ENCODE assay signal across 18 cellular contexts in genomic region chr6:151043944-151044343, GRCh38.
DNase-seq lines count a peak whose midpoint lies in the region; ATAC-seq and TF ChIP-seq lines count a peak whose summit lies in the region.
"Had no signal": no experiment of that assay in that cellular context is flagged by ENCODE, and none has a peak within 500 bp of the region (broad histone marks: within the 10 kb centered on the region; RNA-seq: fewer than 3 reads in every experiment).

No MANE protein-coding gene starts in this region.

- H3K9me3 ChIP-seq in hepatocyte (ENCODE audit: low read depth) (no peaks in the 10 kb centered on the region), psoas muscle (no peaks in the 10 kb centered on the region)
- H3K9me3 ChIP-seq: left lung had no signal

- H4K20me1 ChIP-seq in hepatocyte (ENCODE audit: insufficient read depth, poor library complexity, severe bottlenecking) = no peaks in the 10 kb centered on the region

- no peaks in the 10 kb centered on the region for H3K27me3 ChIP-seq in hepatocyte
- H3K27me3 ChIP-seq in psoas muscle (ENCODE audit: insufficient read depth in 3 of 3, low read length in 2 of 3) = no peaks in the 10 kb centered on the region
- H3K27me3 ChIP-seq: left lung, neural progenitor cell had no signal

- CTCF ChIA-PET in RWPE1 (lab: Yijun Ruan, JAX) = no interaction called here

- in situ Hi-C loops in ACHN (cut with HindIII; ENCODE audit: low pct_ligation_motif_present, low pct_unique_long_range_greater_than_20kb, low sequenced_read_pairs) = no loop called here

- DNase-seq in ACHN = peak; percentile 30
- DNase-seq in RWPE1 (ENCODE audit: low spot score) = no peak
- no peak for DNase-seq in hepatocyte (ENCODE audit: low spot score)
- no peak for DNase-seq in psoas muscle
- no peak for DNase-seq in pons (ENCODE audit: low spot score)
- no peak for DNase-seq in activated CD4-positive, CD25-positive, alpha-beta regulatory T cell treated with anti-CD3 and anti-CD28 coated beads, Interleukin-2, amount 50 U/mL, for 72 hours
- DNase-seq: activated CD8-positive, alpha-beta memory T cell treated with anti-CD3 and anti-CD28 coated beads, Interleukin-2, amount 10 ng/mL, durations not matched to agents 7 days and 5 days; activated naive CD4-positive, alpha-beta T cell treated with anti-CD3 and anti-CD28 coated beads, Interleukin-2, amount 50 U/mL, for 16 hours; AML-193; central memory CD4-positive, alpha-beta T cell; DND-41; hippocampal formation; MM.1S; stimulated activated CD4-positive, alpha-beta T cell treated with anti-CD3 and anti-CD28 coated beads, Interleukin-15, amount 100 ng/mL, for 24 hours had no signal

- no peaks in the 10 kb centered on the region for H3K79me2 ChIP-seq in hepatocyte

- H3K4me2 ChIP-seq in hepatocyte = no peak overlapping the region

- ATAC-seq in psoas muscle (no peak), GM18502 (IDR thresholded peaks at IDR 0.05; ENCODE audit: poor library complexity, unreplicated experiment) (no peak), GM21447 (IDR thresholded peaks at IDR 0.05; ENCODE audit: unreplicated experiment) (no peak)
- ATAC-seq: activated CD8-positive, alpha-beta memory T cell treated with anti-CD3 and anti-CD28 coated beads, Interleukin-2, amount 10 ng/mL, durations not matched to agents 7 days and 5 days had no signal

- H3K4me3 ChIP-seq in hepatocyte (no peak overlapping the region), psoas muscle (no peak overlapping the region)
- H3K4me3 ChIP-seq: left lung, neural progenitor cell had no signal

- H3K4me1 ChIP-seq in hepatocyte (ENCODE audit: insufficient read depth) = peaks cover 12% of the 10 kb centered on the region
- H3K4me1 ChIP-seq in psoas muscle = no peaks in the 10 kb centered on the region

- no peak overlapping the region for H2AFZ ChIP-seq in hepatocyte

- no peaks in the 10 kb centered on the region for H3K9me2 ChIP-seq in hepatocyte (replicated peaks; ENCODE audit: insufficient read depth)

- 88% methylated on average over 4 of the region's 4 CpGs for WGBS in hepatocyte (ENCODE audit: low lambda C conversion rate, missing lambda C conversion rate)
- 88 to 90% (median 90%) methylated on average over 4 of the region's 4 CpGs for WGBS in psoas muscle, 3 donors

- intact Hi-C loops in psoas muscle (cut with DNase I) = no loop called here

- peak overlapping the region; percentile 77 for H3K27ac ChIP-seq in RWPE1
- peak overlapping the region; percentile 83 for H3K27ac ChIP-seq in hepatocyte
- peak overlapping the region; percentile 68 for H3K27ac ChIP-seq in psoas muscle

- POLR2A ChIA-PET in RWPE1 (lab: Yijun Ruan, JAX; ENCODE audit: low non-redundant PET) = no interaction called here

- H3K36me3 ChIP-seq in hepatocyte (replicated peaks; ENCODE audit: insufficient read depth, low read depth) (no peaks in the 10 kb centered on the region), psoas muscle (ENCODE audit: insufficient read depth in 1 of 2, low read depth in 1 of 2) (no peaks in the 10 kb centered on the region)
- H3K36me3 ChIP-seq: left lung, neural progenitor cell had no signal

- TF ChIP-seq CTCF in RWPE1 (conservative IDR thresholded peaks at IDR 0.05; ENCODE audit: low read depth) = no peak
- TF ChIP-seq CTCF in hepatocyte (IDR thresholded peaks at IDR 0.05; ENCODE audit: poor library complexity) = no peak
- no peak for TF ChIP-seq CTCF in psoas muscle (IDR thresholded peaks at IDR 0.05)
